ENCODE assay signal across 17 cellular contexts in genomic region chr9:77427256-77427927, GRCh38.
"Had no signal": no experiment of that assay in that cellular context is flagged by ENCODE, and none has a peak within 500 bp of the region (broad histone marks: within the 10 kb centered on the region; RNA-seq: fewer than 3 reads in every experiment).

No MANE protein-coding gene starts in this region.

- H3K27me3 ChIP-seq: breast epithelium, esophagus muscularis mucosa, vagina had no signal

- H3K9me3 ChIP-seq: breast epithelium, esophagus muscularis mucosa, thoracic aorta, vagina had no signal

- H3K27ac ChIP-seq: esophagus muscularis mucosa, thoracic aorta, vagina, VCaP had no signal

- ATAC-seq: activated CD4-positive, alpha-beta T cell treated with anti-CD3 and anti-CD28 coated beads for 36 hours; activated CD8-positive, alpha-beta T cell treated with anti-CD3 and anti-CD28 coated beads for 36 hours; activated T-cell treated with anti-CD3 and anti-CD28 coated beads, Interleukin-2, amount 50 U/mL, for 72 hours; natural killer cell treated with Interleukin-12 subunit alpha and Interleukin-12 subunit beta and Interleukin-15 and Interleukin-18, amount 100 ng/mL, for 72 hours; stimulated activated naive CD8-positive, alpha-beta T cell treated with anti-CD3 and anti-CD28 coated beads, Interleukin-15, amount 100 ng/mL, for 72 hours had no signal

- DNase-seq: activated CD4-positive, alpha-beta T cell treated with anti-CD3 and anti-CD28 coated beads for 36 hours; activated CD8-positive, alpha-beta memory T cell treated with anti-CD3 and anti-CD28 coated beads, Interleukin-2, amount 50 U/mL, for 4 hours; activated CD8-positive, alpha-beta T cell treated with anti-CD3 and anti-CD28 coated beads for 36 hours; activated naive CD8-positive, alpha-beta T cell treated with anti-CD3 and anti-CD28 coated beads, Interleukin-2, amount 10 ng/mL, durations not matched to agents 7 days and 5 days; activated T-cell treated with anti-CD3 and anti-CD28 coated beads, Interleukin-2, amount 50 U/mL, for 72 hours; aorta; immature natural killer cell; stimulated activated CD4-positive, alpha-beta T cell treated with anti-CD3 and anti-CD28 coated beads, Interleukin-15, amount 100 ng/mL, for 24 hours; stimulated activated CD4-positive, alpha-beta T cell treated with anti-CD3 and anti-CD28 coated beads, Interleukin-4, amount 100 ng/mL, for 24 hours; stimulated activated naive CD8-positive, alpha-beta T cell treated with anti-CD3 and anti-CD28 coated beads, Interleukin-15, amount 100 ng/mL, for 72 hours; T-helper 9 cell had no signal

- H3K36me3 ChIP-seq: breast epithelium, thoracic aorta had no signal

- H3K4me3 ChIP-seq: breast epithelium, esophagus muscularis mucosa, thoracic aorta, vagina had no signal

- H3K4me1 ChIP-seq: breast epithelium, vagina had no signal
